In the genomic region with DNA sequence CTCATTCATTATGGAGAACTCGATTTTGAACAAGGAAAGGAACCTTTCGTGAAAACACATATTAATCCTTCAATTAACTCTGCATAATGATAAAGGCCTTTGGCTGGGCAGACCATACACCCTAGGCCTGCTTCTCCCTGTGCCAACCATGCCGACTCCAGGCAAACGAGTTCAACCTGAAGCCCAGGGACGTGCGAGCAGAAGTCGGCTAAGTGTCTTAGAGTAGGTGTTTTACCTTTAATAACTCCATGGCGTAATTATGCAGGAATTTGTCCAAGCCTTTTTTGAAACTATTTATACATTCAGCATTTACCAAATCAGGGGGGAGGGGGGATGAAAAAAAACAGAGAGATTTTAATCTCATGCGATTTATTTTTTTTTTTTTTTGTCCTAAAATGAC, we compare ENCODE assay signal across 15 cellular contexts.
DNase-seq lines count a peak whose midpoint lies in the region; ATAC-seq and TF ChIP-seq lines count a peak whose summit lies in the region.
"Had no signal": no experiment of that assay in that cellular context is flagged by ENCODE, and none has a peak within 500 bp of the region (broad histone marks: within the 10 kb centered on the region; RNA-seq: fewer than 3 reads in every experiment).

No MANE protein-coding gene starts in this region.

- in situ Hi-C loops in HAP-1 (cut with MboI; ENCODE audit: low sequenced_read_pairs): no loop called here

- WGBS in body of pancreas, 2 donors: 19 to 25% methylated on average over 9 of the region's 9 CpGs

- H3K9me3 Mint-ChIP-seq in nephron: peaks cover 10% of the 10 kb centered on the region
- peaks cover 27% of the 10 kb centered on the region for H3K9me3 Mint-ChIP-seq in nephron progenitor cell
- H3K9me3 Mint-ChIP-seq: stimulated activated naive CD8-positive, alpha-beta T cell treated with anti-CD3 and anti-CD28 coated beads, Interleukin-15, amount 100 ng/mL, for 72 hours had no signal

- H3K36me3 ChIP-seq in body of pancreas (replicated peaks in 1 of 2; ENCODE audit: insufficient read depth in 1 of 2, low read depth in 2 of 2) (no peaks in the 10 kb centered on the region), HAP-1 (replicated peaks) (no peaks in the 10 kb centered on the region), MG63 (no peaks in the 10 kb centered on the region)
- H3K36me3 ChIP-seq: gastroesophageal sphincter, ovary, uterus had no signal

- peak overlapping the region; percentile 61 to 77 (median 72) for H3K27ac ChIP-seq in body of pancreas
- H3K27ac ChIP-seq: gastroesophageal sphincter, uterus had no signal

- H3K36me3 Mint-ChIP-seq in nephron (ENCODE audit: low read depth) (no peaks in the 10 kb centered on the region), nephron progenitor cell (ENCODE audit: low read depth) (peaks cover 6% of the 10 kb centered on the region)

- H3K9me3 ChIP-seq in body of pancreas (no peaks in the 10 kb centered on the region), HAP-1 (peaks cover 4% of the 10 kb centered on the region; the same call in 1 of the 2 replicates), MG63 (peaks cover 2% of the 10 kb centered on the region; the same call in 1 of the 2 replicates)
- H3K9me3 ChIP-seq: gastroesophageal sphincter, ovary, uterus had no signal

- H3K4me3 Mint-ChIP-seq in nephron (peak overlapping the region in 1 of 3 experiments; percentile 49), nephron progenitor cell (no peak overlapping the region)
- H3K4me3 Mint-ChIP-seq: activated naive CD8-positive, alpha-beta T cell treated with anti-CD3 and anti-CD28 coated beads, Interleukin-2, amount 50 U/mL, for 24 hours; activated T-helper 17 cell treated with anti-CD3 and anti-CD28 coated beads, Interleukin-2, amount 50 U/mL, for 72 hours; stimulated activated naive CD8-positive, alpha-beta T cell treated with anti-CD3 and anti-CD28 coated beads, Interleukin-15, amount 100 ng/mL, for 72 hours had no signal

- ATAC-seq in body of pancreas: peak; percentile 80
- ATAC-seq: activated naive CD8-positive, alpha-beta T cell treated with anti-CD3 and anti-CD28 coated beads, Interleukin-2, amount 50 U/mL, for 24 hours; activated T-helper 17 cell treated with anti-CD3 and anti-CD28 coated beads, Interleukin-2, amount 50 U/mL, for 72 hours; gastroesophageal sphincter; stimulated activated naive CD8-positive, alpha-beta T cell treated with anti-CD3 and anti-CD28 coated beads, Interleukin-15, amount 100 ng/mL, for 72 hours had no signal

- H3K4me1 Mint-ChIP-seq in nephron (peaks cover 38% of the 10 kb centered on the region), nephron progenitor cell (peaks cover 62% of the 10 kb centered on the region)
- H3K4me1 Mint-ChIP-seq: activated naive CD8-positive, alpha-beta T cell treated with anti-CD3 and anti-CD28 coated beads, Interleukin-2, amount 50 U/mL, for 24 hours; activated T-helper 17 cell treated with anti-CD3 and anti-CD28 coated beads, Interleukin-2, amount 50 U/mL, for 72 hours; stimulated activated naive CD8-positive, alpha-beta T cell treated with anti-CD3 and anti-CD28 coated beads, Interleukin-15, amount 100 ng/mL, for 72 hours had no signal

- peaks cover 53% of the 10 kb centered on the region for H3K27me3 Mint-ChIP-seq in nephron (ENCODE audit: low read depth)
- peaks cover 23% of the 10 kb centered on the region for H3K27me3 Mint-ChIP-seq in nephron progenitor cell (ENCODE audit: low read depth, poor library complexity)

- no peak overlapping the region for H3K4me3 ChIP-seq in body of pancreas
- H3K4me3 ChIP-seq in HAP-1: no peak overlapping the region
- no peak overlapping the region for H3K4me3 ChIP-seq in MG63
- H3K4me3 ChIP-seq: gastroesophageal sphincter, ovary, uterus had no signal

- peak overlapping the region in 2 of 3 experiments; percentile 56 to 78 for H3K27ac Mint-ChIP-seq in nephron
- H3K27ac Mint-ChIP-seq in nephron progenitor cell: no peak overlapping the region
- H3K27ac Mint-ChIP-seq: activated naive CD8-positive, alpha-beta T cell treated with anti-CD3 and anti-CD28 coated beads, Interleukin-2, amount 50 U/mL, for 24 hours; activated T-helper 17 cell treated with anti-CD3 and anti-CD28 coated beads, Interleukin-2, amount 50 U/mL, for 72 hours; stimulated activated naive CD8-positive, alpha-beta T cell treated with anti-CD3 and anti-CD28 coated beads, Interleukin-15, amount 100 ng/mL, for 72 hours had no signal

- DNase-seq in COR-L47 (lab: John Stamatoyannopoulos, UW): peak; percentile 55
- DNase-seq in NCI-H2029 treated with DMSO at 0.1 percent for 48 hours (lab: John Stamatoyannopoulos, UW): peak; percentile 74
- peak; percentile 77 to 86 (median 83) for DNase-seq in body of pancreas
- no peak for DNase-seq in nephron progenitor cell
- no peak for DNase-seq in HAP-1 (ENCODE audit: low spot score in 2 of 2)
- DNase-seq in MG63: no peak
- DNase-seq: activated naive CD8-positive, alpha-beta T cell treated with anti-CD3 and anti-CD28 coated beads, Interleukin-2, amount 50 U/mL, for 24 hours; NCI-H1436 treated with DMSO at 0.1 percent for 48 hours; stimulated activated CD4-positive, alpha-beta T cell treated with anti-CD3 and anti-CD28 coated beads, Interleukin-1b, Interleukin-23, amount 100 ng/mL, for 48 hours; stimulated activated naive CD8-positive, alpha-beta T cell treated with anti-CD3 and anti-CD28 coated beads, Interleukin-15, amount 100 ng/mL, for 72 hours; uterus had no signal

- TF ChIP-seq CTCF in body of pancreas (IDR thresholded peaks at IDR 0.05): no peak
- TF ChIP-seq CTCF in nephron (IDR thresholded peaks at IDR 0.05; ENCODE audit: unreplicated experiment in 3 of 3): no peak
- no peak for TF ChIP-seq CTCF in nephron progenitor cell (IDR thresholded peaks at IDR 0.05)

- intact Hi-C loops in body of pancreas (cut with DNase I): no loop called here

- H3K27me3 ChIP-seq in body of pancreas: no peaks in the 10 kb centered on the region
- no peaks in the 10 kb centered on the region; the same call in 1 of the 2 replicates for H3K27me3 ChIP-seq in HAP-1 (ENCODE audit: low read depth)
- no peaks in the 10 kb centered on the region for H3K27me3 ChIP-seq in MG63
- H3K27me3 ChIP-seq: ovary, uterus had no signal

- H3K4me1 ChIP-seq in body of pancreas (peaks cover 26% of the 10 kb centered on the region), HAP-1 (peaks cover 10% of the 10 kb centered on the region)
- H3K4me1 ChIP-seq: gastroesophageal sphincter, uterus had no signal

- no peak for TF ChIP-seq POLR2A in body of pancreas (IDR thresholded peaks at IDR 0.05)

Comparison
In these comparisons a context has a peak if more than half of its experiments do, and no peak if none do; other contexts are left out.
1. DNase-seq: peak in COR-L47 (single experiment), NCI-H2029 treated with DMSO at 0.1 percent for 48 hours (single experiment) and body of pancreas (4 of 4); none in nephron progenitor cell (single experiment), HAP-1 (0 of 2) and MG63 (single experiment).